In genomic region chr13:110345266-110345665, GRCh38 we compare ENCODE assay signal across 20 cellular contexts. TPM values are rescaled to one million over a fixed set of nuclear protein-coding genes. Genes with fewer than 3 reads are reported as not detected.
DNase-seq lines count a peak whose midpoint lies in the region; ATAC-seq and TF ChIP-seq lines count a peak whose summit lies in the region.
"Had no signal": no experiment of that assay in that cellular context is flagged by ENCODE, and none has a peak within 500 bp of the region (broad histone marks: within the 10 kb centered on the region; RNA-seq: fewer than 3 reads in every experiment).

No MANE protein-coding gene starts in this region.

- ATAC-seq in left ventricle myocardium superior (no peak), HG03196 (IDR thresholded peaks at IDR 0.05; ENCODE audit: unreplicated experiment) (no peak), GM19463 (IDR thresholded peaks at IDR 0.05; ENCODE audit: unreplicated experiment) (no peak)
- no peak for ATAC-seq in activated CD4-positive, alpha-beta T cell treated with anti-CD3 and anti-CD28 coated beads for 36 hours
- ATAC-seq: HepG2 had no signal

- H3K36me3 Mint-ChIP-seq in activated CD4-positive, alpha-beta T cell treated with anti-CD3 and anti-CD28 coated beads for 36 hours (ENCODE audit: low read depth), result no peaks in the 10 kb centered on the region

- no peaks in the 10 kb centered on the region for H3K36me3 ChIP-seq in right atrium auricular region
- no peaks in the 10 kb centered on the region for H3K36me3 ChIP-seq in esophagus squamous epithelium
- peaks cover 0 to 6% of the 10 kb centered on the region in 2 donors for H3K36me3 ChIP-seq in stomach smooth muscle (ENCODE audit: control insufficient read depth in 2 of 2, insufficient read depth in 2 of 2, low read length in 2 of 2)
- H3K36me3 ChIP-seq: BLaER1 treated with 17β-estradiol and CSF1 and Interleukin-3, amounts not matched to agents 10 nM and 100 nM; MG63 had no signal

- H3K4me1 Mint-ChIP-seq in activated CD4-positive, alpha-beta T cell treated with anti-CD3 and anti-CD28 coated beads for 36 hours, result peaks cover 14% of the 10 kb centered on the region

- no peaks in the 10 kb centered on the region for H3K9me3 Mint-ChIP-seq in activated CD4-positive, alpha-beta T cell treated with anti-CD3 and anti-CD28 coated beads for 36 hours (ENCODE audit: low read depth)

- peaks cover 0 to 82% of the 10 kb centered on the region in 2 donors for H3K4me1 ChIP-seq in right atrium auricular region
- peaks cover 20 to 74% (median 24%) of the 10 kb centered on the region in 3 donors for H3K4me1 ChIP-seq in esophagus squamous epithelium
- peaks cover 74% of the 10 kb centered on the region for H3K4me1 ChIP-seq in stomach smooth muscle (ENCODE audit: control insufficient read depth, insufficient read depth, low read length)

- peaks cover 8% of the 10 kb centered on the region for H3K27me3 Mint-ChIP-seq in activated CD4-positive, alpha-beta T cell treated with anti-CD3 and anti-CD28 coated beads for 36 hours

- H3K27ac ChIP-seq in right atrium auricular region (peak overlapping the region; percentile 4 to 74), esophagus squamous epithelium (peak overlapping the region in 3 of 4 donors; percentile 13 to 89 (median 36)), stomach smooth muscle (ENCODE audit: low read length) (peak overlapping the region; percentile 100)
- H3K27ac ChIP-seq: BLaER1 treated with 17β-estradiol and CSF1 and Interleukin-3, amounts not matched to agents 10 nM and 100 nM; KMS-11 had no signal

- WGBS in esophagus squamous epithelium, 2 donors, result 83 to 85% methylated on average over 7 of the region's 7 CpGs

- H3K4me3 ChIP-seq in right atrium auricular region (no peak overlapping the region), esophagus squamous epithelium (no peak overlapping the region), stomach smooth muscle (ENCODE audit: low read length in 2 of 2) (no peak overlapping the region)
- H3K4me3 ChIP-seq: BLaER1 treated with 17β-estradiol and CSF1 and Interleukin-3, amounts not matched to agents 10 nM and 100 nM; MG63; PC-9 had no signal

- CTCF ChIA-PET in activated CD4-positive, alpha-beta T cell treated with anti-CD3 and anti-CD28 coated beads for 36 hours (lab: Charles Lee), result no interaction called here

- H3K27ac Mint-ChIP-seq in activated CD4-positive, alpha-beta T cell treated with anti-CD3 and anti-CD28 coated beads for 36 hours, result no peak overlapping the region

- H3K4me3 Mint-ChIP-seq in activated CD4-positive, alpha-beta T cell treated with anti-CD3 and anti-CD28 coated beads for 36 hours, result no peak overlapping the region

- TF ChIP-seq POLR2A in esophagus squamous epithelium (IDR thresholded peaks at IDR 0.05), result no peak

- H3K9me3 ChIP-seq in right atrium auricular region, result no peaks in the 10 kb centered on the region
- no peaks in the 10 kb centered on the region for H3K9me3 ChIP-seq in esophagus squamous epithelium
- H3K9me3 ChIP-seq in stomach smooth muscle (ENCODE audit: control insufficient read depth in 2 of 2, low read length in 2 of 2), result no peaks in the 10 kb centered on the region
- H3K9me3 ChIP-seq: BLaER1 treated with 17β-estradiol and CSF1 and Interleukin-3, amounts not matched to agents 10 nM and 100 nM; MG63 had no signal

- TF ChIP-seq CTCF in right atrium auricular region (IDR thresholded peaks at IDR 0.05), result no peak
- TF ChIP-seq CTCF in esophagus squamous epithelium (IDR thresholded peaks at IDR 0.05), result no peak

- DNase-seq in right atrium auricular region (ENCODE audit: low spot score) (peak; percentile 16), left ventricle myocardium superior (no peak), esophagus squamous epithelium (lab: John Stamatoyannopoulos, UW) (no peak), HT-29 (ENCODE audit: low spot score) (no peak)
- DNase-seq in activated CD4-positive, alpha-beta T cell treated with anti-CD3 and anti-CD28 coated beads for 36 hours, result no peak
- DNase-seq: DMS153, GOT3, MG63, NCI-H1092, NCI-H146, NCI-H2081, NCI-H510A, NCI-H82, PC-9 had no signal

- intact Hi-C loops in left ventricle myocardium superior (cut with micrococcal nuclease) (no loop called here), esophagus squamous epithelium (cut with DNase I) (no loop called here)
- intact Hi-C loops in activated CD4-positive, alpha-beta T cell treated with anti-CD3 and anti-CD28 coated beads for 36 hours (cut with DNase I, micrococcal nuclease), result no loop called here

- no peaks in the 10 kb centered on the region for H3K27me3 ChIP-seq in right atrium auricular region
- peaks cover 0 to 22% (median 0%) of the 10 kb centered on the region in 4 donors for H3K27me3 ChIP-seq in esophagus squamous epithelium
- no peaks in the 10 kb centered on the region for H3K27me3 ChIP-seq in stomach smooth muscle (ENCODE audit: control insufficient read depth in 1 of 2, insufficient read depth in 2 of 2, low read length in 2 of 2)
- H3K27me3 ChIP-seq: BLaER1 treated with 17β-estradiol and CSF1 and Interleukin-3, amounts not matched to agents 10 nM and 100 nM; MG63 had no signal

- no peak overlapping the region for H3K9ac ChIP-seq in stomach smooth muscle (ENCODE audit: low read length in 2 of 2)
- H3K9ac ChIP-seq: BLaER1 treated with 17β-estradiol and CSF1 and Interleukin-3, amounts not matched to agents 10 nM and 100 nM; KMS-11 had no signal

- POLR2A ChIA-PET in activated CD4-positive, alpha-beta T cell treated with anti-CD3 and anti-CD28 coated beads for 36 hours (lab: Charles Lee), result no interaction called here

RNA-seq across cellular contexts. Expression of gene COL4A2, which starts 38.2 kb away (rescaled TPM):
- total RNA-seq in right atrium auricular region (100 to 1,000 TPM; 141 to 153 TPM), left ventricle myocardium superior (126 TPM), esophagus squamous epithelium (100 to 1,000 TPM in 1 of 4 donors, 10 to 100 TPM in 3; 11.9 to 102 (median 43.5) TPM)
- total RNA-seq in HT-29 (2014; rRNA removed; shearing (Covaris generic)), result 38.4 and 44.2 TPM in 2 replicates
- not detected for total RNA-seq in activated CD4-positive, alpha-beta T cell treated with anti-CD3 and anti-CD28 coated beads for 36 hours

RNA-seq across cellular contexts. Expression of gene COL4A1, which starts 38.3 kb away (rescaled TPM):
- total RNA-seq in right atrium auricular region (100 to 1,000 TPM; 140 to 201 TPM), left ventricle myocardium superior (119 TPM), esophagus squamous epithelium (10 to 100 TPM in 3 of 4 donors, 1 to 10 TPM in 1; 8.9 to 97.1 (median 40.2) TPM)
- total RNA-seq in HT-29 (2014; rRNA removed; shearing (Covaris generic)), result 0.10 and 0.29 TPM in 2 replicates
- under 1 TPM in 1 of 2 experiments, not detected in 1; 0.14 TPM for total RNA-seq in activated CD4-positive, alpha-beta T cell treated with anti-CD3 and anti-CD28 coated beads for 36 hours
- total RNA-seq: HepG2 had no signal

Comparison
In these comparisons a context has a peak if more than half of its experiments do, and no peak if none do; other contexts are left out.
1. H3K27ac ChIP-seq: peak in every context shown above with its lines; median percentile 100 in stomach smooth muscle; 39 in right atrium auricular region; 36 in esophagus squamous epithelium.
2. RNA of gene COL4A2, which starts 38.2 kb away (total RNA-seq): 141 to 153 TPM in right atrium auricular region, 126 TPM in left ventricle myocardium superior (single experiment), 11.9 to 102 TPM in esophagus squamous epithelium and 38.4 to 44.2 TPM in HT-29; not detected in activated CD4-positive, alpha-beta T cell treated with anti-CD3 and anti-CD28 coated beads for 36 hours; every median in the first group is over 10 times any median in the second.